8 cellular contexts compared by ENCODE assay signal in the genomic region with DNA sequence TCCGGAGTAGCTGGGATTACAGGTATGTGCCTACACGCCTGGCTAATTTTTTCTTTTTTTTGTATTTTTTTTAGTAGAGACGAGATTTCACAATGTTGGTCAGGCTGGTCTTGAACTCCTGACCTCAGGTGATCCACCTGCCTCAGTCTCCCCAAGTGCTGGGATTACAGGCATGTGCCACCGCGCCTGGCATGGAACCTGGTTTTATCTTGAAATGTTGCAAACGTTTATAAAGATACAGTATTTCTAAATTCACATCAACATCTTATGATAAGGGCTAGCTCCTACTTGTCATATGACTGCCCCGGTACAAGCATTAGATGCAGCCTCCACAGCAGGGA. TPM values are rescaled to one million over a fixed set of nuclear protein-coding genes. Genes with fewer than 3 reads are reported as not detected.
DNase-seq lines count a peak whose midpoint lies in the region; ATAC-seq and TF ChIP-seq lines count a peak whose summit lies in the region.

No MANE protein-coding gene starts in this region.

- no peaks in the 10 kb centered on the region for H3K9me3 Mint-ChIP-seq in activated naive CD4-positive, alpha-beta T cell treated with anti-CD3 and anti-CD28 coated beads, Interleukin-2, amount 50 U/mL, for 24 hours
- H3K9me3 Mint-ChIP-seq in memory B cell = no peaks in the 10 kb centered on the region

- no peak for TF ChIP-seq POLR2A in upper lobe of left lung (IDR thresholded peaks at IDR 0.05)

- POLR2A ChIA-PET in GM10248 (lab: Yijun Ruan, JAX) = interaction anchor here (0.6 to 1.2 kb wide), 5 partner anchors 9 to 224 kb away, joined by 3 to 7 read pairs (median 4); a partner anchor contains a TSS

- peak overlapping the region; percentile 97 for H3K4me3 Mint-ChIP-seq in activated naive CD4-positive, alpha-beta T cell treated with anti-CD3 and anti-CD28 coated beads, Interleukin-2, amount 50 U/mL, for 24 hours
- H3K4me3 Mint-ChIP-seq in memory B cell = peak overlapping the region; percentile 94

- H3K27ac Mint-ChIP-seq in activated naive CD4-positive, alpha-beta T cell treated with anti-CD3 and anti-CD28 coated beads, Interleukin-2, amount 50 U/mL, for 24 hours = peak overlapping the region; percentile 70
- peak overlapping the region; percentile 97 for H3K27ac Mint-ChIP-seq in memory B cell

- no peak for TF ChIP-seq EP300 in upper lobe of left lung (IDR thresholded peaks at IDR 0.05)

- H3K27ac ChIP-seq in upper lobe of left lung = peak overlapping the region; percentile 93 to 97 (median 94)

- DNase-seq in activated naive CD4-positive, alpha-beta T cell treated with anti-CD3 and anti-CD28 coated beads, Interleukin-2, amount 50 U/mL, for 16 hours = no peak
- DNase-seq in astrocyte of the spinal cord (ENCODE audit: low read depth, low spot score) (no peak), memory B cell (ENCODE audit: low spot score in 2 of 2) (no peak), upper lobe of left lung (no peak), omental fat pad (ENCODE audit: low spot score) (no peak), GM10248 (ENCODE audit: extremely low spot score) (no peak)

- H3K27me3 Mint-ChIP-seq in activated naive CD4-positive, alpha-beta T cell treated with anti-CD3 and anti-CD28 coated beads, Interleukin-2, amount 50 U/mL, for 24 hours = no peaks in the 10 kb centered on the region
- H3K27me3 Mint-ChIP-seq in memory B cell = no peaks in the 10 kb centered on the region

- H3K4me1 Mint-ChIP-seq in activated naive CD4-positive, alpha-beta T cell treated with anti-CD3 and anti-CD28 coated beads, Interleukin-2, amount 50 U/mL, for 24 hours = peaks cover 18% of the 10 kb centered on the region
- peaks cover 7% of the 10 kb centered on the region for H3K4me1 Mint-ChIP-seq in memory B cell

- H3K36me3 ChIP-seq in upper lobe of left lung = no peaks in the 10 kb centered on the region

- no peaks in the 10 kb centered on the region for H3K27me3 ChIP-seq in upper lobe of left lung

- in situ Hi-C loops in astrocyte of the spinal cord (cut with HindIII; ENCODE audit: low sequenced_read_pairs) = no loop called here

- WGBS in upper lobe of left lung, 2 donors = 41 to 46% methylated on average over 7 of the region's 7 CpGs

- CTCF ChIA-PET in GM10248 (lab: Yijun Ruan, JAX) = interaction anchor here (1.4 to 7.9 kb wide), 2 partner anchors 10 to 17 kb away, joined by 4 to 76 read pairs; a partner anchor contains a TSS

- ATAC-seq in memory B cell (ENCODE audit: low read depth) = no peak
- ATAC-seq in upper lobe of left lung (ENCODE audit: low FRiP score in 2 of 2) = no peak
- ATAC-seq in omental fat pad (ENCODE audit: low FRiP score) = no peak
- ATAC-seq in HG03342 (IDR thresholded peaks at IDR 0.05; ENCODE audit: unreplicated experiment) = no peak

- H3K4me1 ChIP-seq in upper lobe of left lung = peaks cover 23 to 35% (median 28%) of the 10 kb centered on the region in 4 donors

- TF ChIP-seq CTCF in astrocyte of the spinal cord (IDR thresholded peaks at IDR 0.05; ENCODE audit: low read depth, low read length) (no peak), upper lobe of left lung (IDR thresholded peaks at IDR 0.05) (no peak), omental fat pad (IDR thresholded peaks at IDR 0.05) (no peak), GM10248 (IDR thresholded peaks at IDR 0.05; ENCODE audit: control extremely low read depth, extremely low read depth, low read depth, missing control alignments) (no peak)

- H3K36me3 Mint-ChIP-seq in activated naive CD4-positive, alpha-beta T cell treated with anti-CD3 and anti-CD28 coated beads, Interleukin-2, amount 50 U/mL, for 24 hours = peaks cover 2% of the 10 kb centered on the region
- no peaks in the 10 kb centered on the region for H3K36me3 Mint-ChIP-seq in memory B cell

- H3K9me3 ChIP-seq in upper lobe of left lung = no peaks in the 10 kb centered on the region

- H3K4me3 ChIP-seq in astrocyte of the spinal cord (ENCODE audit: low read depth, low read length) (peak overlapping the region; percentile 90), upper lobe of left lung (peak overlapping the region in 3 of 4 donors; percentile 77 to 90 (median 79))

RNA-seq across cellular contexts. Expression of a gene that starts 1.5 kb away (rescaled TPM):
- total RNA-seq in upper lobe of left lung = 100 to 1,000 TPM; 164 to 224 (median 176) TPM
- total RNA-seq in omental fat pad = 100 to 1,000 TPM; 229 to 249 (median 230) TPM

RNA-seq across cellular contexts. Expression of a gene that starts 9.9 kb away (rescaled TPM):
- total RNA-seq in upper lobe of left lung = 10 to 100 TPM in 2 of 6 donors, 1 to 10 TPM in 4; 5.9 to 32.5 (median 7.4) TPM
- 10 to 100 TPM in 1 of 4 donors, 1 to 10 TPM in 3; 1.3 to 10.1 (median 4.4) TPM for total RNA-seq in omental fat pad

RNA-seq across cellular contexts. Expression of a gene that starts 48.1 kb away (rescaled TPM):
- total RNA-seq in upper lobe of left lung (10 to 100 TPM; 22.0 to 31.2 (median 29.1) TPM), omental fat pad (10 to 100 TPM; 30.6 to 43.1 (median 37.0) TPM)
